Comparison of ENCODE assay signal across 8 cellular contexts in the genomic region with DNA sequence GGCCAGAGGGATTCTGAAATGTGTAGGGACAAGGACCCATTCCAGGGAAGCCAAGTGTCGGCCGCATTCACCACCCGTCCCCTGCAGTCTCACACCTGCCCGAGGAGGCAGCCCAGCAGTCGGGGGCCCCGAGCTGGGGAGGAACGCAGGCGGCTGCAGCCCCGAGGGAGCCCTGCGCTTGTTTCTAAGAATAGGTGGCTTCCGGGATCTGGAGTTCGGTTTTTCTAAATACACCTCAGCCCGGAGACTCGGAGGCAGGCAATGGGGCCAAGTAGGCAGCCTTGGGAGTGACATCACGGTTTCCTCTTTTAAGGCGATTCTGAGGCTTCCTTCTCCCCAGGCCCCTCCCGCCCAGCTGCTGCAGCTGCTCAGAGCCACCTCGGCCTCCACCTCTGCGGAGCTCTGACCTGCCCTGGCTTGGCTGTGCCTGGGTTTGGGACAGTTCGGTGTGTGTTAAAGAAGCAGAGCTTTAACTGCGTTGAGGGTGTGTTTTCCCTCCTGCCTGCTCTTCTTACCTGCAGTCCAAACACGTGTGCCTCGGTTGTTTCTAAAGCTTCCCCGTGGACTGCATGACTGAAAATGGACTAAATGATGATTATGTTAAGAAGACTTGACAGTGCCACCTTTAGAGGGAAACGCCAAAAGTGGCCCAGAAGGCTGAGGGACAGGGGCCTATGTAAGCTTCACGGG.
DNase-seq lines count a peak whose midpoint lies in the region; ATAC-seq and TF ChIP-seq lines count a peak whose summit lies in the region.

No MANE protein-coding gene starts in this region.

- no peak for TF ChIP-seq CTCF in tibial nerve (IDR thresholded peaks at IDR 0.05)

- ATAC-seq in GM18867 (IDR thresholded peaks at IDR 0.05; ENCODE audit: unreplicated experiment) (peak; percentile 65), HG02798 (IDR thresholded peaks at IDR 0.05; ENCODE audit: poor library complexity, unreplicated experiment) (peak; percentile 95)
- ATAC-seq in activated T-helper 17 cell treated with anti-CD3 and anti-CD28 coated beads, Interleukin-2, amount 50 U/mL, for 72 hours (replicated peaks) = no peak

- H3K9me3 ChIP-seq in SJCRH30 (replicated peaks) = 0 out of 2 replicates have a peak, but pooled peaks cover 4% of the 10 kb centered on the region
- H3K9me3 ChIP-seq in tibial nerve = no peaks in the 10 kb centered on the region

- H3K27me3 ChIP-seq in SJCRH30 (no peaks in the 10 kb centered on the region), tibial nerve (no peaks in the 10 kb centered on the region)

- H3K4me3 ChIP-seq in SJCRH30 (peak overlapping the region; percentile 43), tibial nerve (peak overlapping the region in 1 of 4 donors; percentile 14)

- H3K27ac ChIP-seq in SJCRH30 = peak overlapping the region; percentile 98
- H3K27ac ChIP-seq in tibial nerve = peak overlapping the region in 3 of 4 donors; percentile 30 to 82 (median 70)

- no peak for TF ChIP-seq EP300 in tibial nerve (IDR thresholded peaks at IDR 0.05)

- H3K36me3 ChIP-seq in SJCRH30 (peaks cover 13% of the 10 kb centered on the region; the same call in 1 of the 2 replicates), tibial nerve (peaks cover 0 to 7% (median 0%) of the 10 kb centered on the region in 3 donors)

- peak; percentile 84 to 89 for DNase-seq in SJCRH30
- peak; percentile 82 for DNase-seq in islet precursor cell
- DNase-seq in tibial nerve (ENCODE audit: low spot score in 2 of 2) = no peak
- no peak for DNase-seq in activated CD8-positive, alpha-beta memory T cell treated with anti-CD3 and anti-CD28 coated beads, Interleukin-2, amount 50 U/mL, for 48 hours
- no peak for DNase-seq in AG08395 (ENCODE audit: low spot score)

- H3K27ac Mint-ChIP-seq in activated T-helper 17 cell treated with anti-CD3 and anti-CD28 coated beads, Interleukin-2, amount 50 U/mL, for 72 hours = no peak overlapping the region

- H3K4me1 ChIP-seq in SJCRH30 (peaks cover 34% of the 10 kb centered on the region), tibial nerve (peaks cover 0 to 36% (median 12%) of the 10 kb centered on the region in 4 donors)

- H3K36me3 Mint-ChIP-seq in activated T-helper 17 cell treated with anti-CD3 and anti-CD28 coated beads, Interleukin-2, amount 50 U/mL, for 72 hours (ENCODE audit: low read depth) = no peaks in the 10 kb centered on the region

- TF ChIP-seq POLR2A in tibial nerve (IDR thresholded peaks at IDR 0.05) = no peak

- H3K9me3 Mint-ChIP-seq in activated T-helper 17 cell treated with anti-CD3 and anti-CD28 coated beads, Interleukin-2, amount 50 U/mL, for 72 hours = no peaks in the 10 kb centered on the region

- no peak overlapping the region for H3K4me3 Mint-ChIP-seq in activated T-helper 17 cell treated with anti-CD3 and anti-CD28 coated beads, Interleukin-2, amount 50 U/mL, for 72 hours

- H3K4me1 Mint-ChIP-seq in activated T-helper 17 cell treated with anti-CD3 and anti-CD28 coated beads, Interleukin-2, amount 50 U/mL, for 72 hours = no peaks in the 10 kb centered on the region

- H3K27me3 Mint-ChIP-seq in activated T-helper 17 cell treated with anti-CD3 and anti-CD28 coated beads, Interleukin-2, amount 50 U/mL, for 72 hours = peaks cover 39% of the 10 kb centered on the region

- WGBS in tibial nerve, 2 donors = 41 to 44% methylated on average over 25 to 26 of the region's 26 CpGs

Comparison
In these comparisons a context has a peak if more than half of its experiments do, and no peak if none do; other contexts are left out.
1. DNase-seq: peak in SJCRH30 (2 of 2) and islet precursor cell (single experiment); none in tibial nerve (0 of 2), activated CD8-positive, alpha-beta memory T cell treated with anti-CD3 and anti-CD28 coated beads, Interleukin-2, amount 50 U/mL, for 48 hours (single experiment) and AG08395 (single experiment).